ENCODE assay signal across 1 cellular context in genomic region chr2:175576270-175576669, GRCh38.
TF ChIP-seq lines count a peak whose summit lies in the region.

No MANE protein-coding gene starts in this region.

TF ChIP-seq in GM23338, 12 proteins besides CTCF, POLR2A, EP300 and RAD21 (continued from another document):
- TF ChIP-seq ETS1 (IDR thresholded peaks at IDR 0.05), result no peak
- no peak for TF ChIP-seq ZNF331 (CRISPR knock-in tag; IDR thresholded peaks at IDR 0.05; ENCODE audit: low read depth)
- TF ChIP-seq STAT1 (IDR thresholded peaks at IDR 0.05; ENCODE audit: unreplicated experiment), result no peak
- no peak for TF ChIP-seq NANOG (IDR thresholded peaks at IDR 0.05; ENCODE audit: borderline replicate concordance)
- no peak for TF ChIP-seq POLR2AphosphoS5 (IDR thresholded peaks at IDR 0.05; ENCODE audit: low read depth)
- no peak for TF ChIP-seq JUNB (IDR thresholded peaks at IDR 0.05; ENCODE audit: unreplicated experiment)
- TF ChIP-seq EZH2phosphoT487 (IDR thresholded peaks at IDR 0.05; ENCODE audit: unreplicated experiment), result no peak
- TF ChIP-seq REST (IDR thresholded peaks at IDR 0.05; ENCODE audit: unreplicated experiment), result no peak
- TF ChIP-seq CREB1 (CRISPR knock-in tag; IDR thresholded peaks at IDR 0.05; ENCODE audit: low read depth), result no peak
- TF ChIP-seq ZNF114 (CRISPR knock-in tag; IDR thresholded peaks at IDR 0.05), result no peak
